ENCODE assay signal across 8 cellular contexts in the genomic region with DNA sequence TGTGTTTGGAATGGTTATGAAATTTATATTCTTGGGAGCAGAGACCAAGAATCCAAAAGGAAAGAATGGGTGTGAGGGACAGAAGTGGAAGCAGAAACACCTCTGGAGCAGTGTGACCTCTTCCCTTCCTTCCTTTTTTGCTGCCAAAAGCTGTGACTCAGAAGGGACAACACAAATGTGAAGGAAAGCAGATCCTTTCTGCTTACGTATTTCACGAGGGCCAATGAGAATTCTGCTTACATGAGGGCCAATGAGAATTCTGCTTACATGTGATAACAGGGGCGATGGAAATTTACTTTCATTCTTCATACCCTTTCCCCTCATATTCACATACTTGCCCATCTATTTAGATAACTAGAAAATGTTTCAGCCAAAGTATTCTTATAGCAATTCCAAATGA.
DNase-seq lines count a peak whose midpoint lies in the region; ATAC-seq lines count a peak whose summit lies in the region.

No MANE protein-coding gene starts in this region.

- ATAC-seq in GM19025 (IDR thresholded peaks at IDR 0.05; ENCODE audit: low read depth, unreplicated experiment) (peak; percentile 80), sciatic nerve (peak; percentile 73), HG02970 (IDR thresholded peaks at IDR 0.05; ENCODE audit: low FRiP score, unreplicated experiment) (no peak), GM18519 (IDR thresholded peaks at IDR 0.05; ENCODE audit: low FRiP score, unreplicated experiment) (no peak), GM18873 (IDR thresholded peaks at IDR 0.05; ENCODE audit: low FRiP score, unreplicated experiment) (no peak)

- intact Hi-C loops in sciatic nerve (cut with DNase I): no loop called here

- peak; percentile 93 for DNase-seq in OCI-M1 (lab: John Stamatoyannopoulos, UW)
- DNase-seq in fibroblast of the conjunctiva (ENCODE audit: low read depth): peak; percentile 40
- DNase-seq in sciatic nerve (ENCODE audit: low spot score): no peak
- no peak for DNase-seq in SK-N-DZ (ENCODE audit: low spot score)

Comparison
In these comparisons a context has a peak if more than half of its experiments do, and no peak if none do; other contexts are left out.
1. ATAC-seq: peak in GM19025 (single experiment) and sciatic nerve (single experiment); none in HG02970 (single experiment), GM18519 (single experiment) and GM18873 (single experiment).
2. DNase-seq: peak in OCI-M1 (single experiment) and fibroblast of the conjunctiva (single experiment); none in sciatic nerve (single experiment) and SK-N-DZ (single experiment).